In genomic region chr1:16618719-16619118, GRCh38 we compare ENCODE assay signal across 15 cellular contexts. TPM values are rescaled to one million over a fixed set of nuclear protein-coding genes. Genes with fewer than 3 reads are reported as not detected.
DNase-seq lines count a peak whose midpoint lies in the region; ATAC-seq, FAIRE-seq and TF ChIP-seq lines count a peak whose summit lies in the region.
"Had no signal": no experiment of that assay in that cellular context is flagged by ENCODE, and none has a peak within 500 bp of the region (broad histone marks: within the 10 kb centered on the region; RNA-seq: fewer than 3 reads in every experiment).

No MANE protein-coding gene starts in this region.

- H3K36me3 ChIP-seq in adrenal gland (replicated peaks in 1 of 2) (peaks cover 0 to 13% of the 10 kb centered on the region in 2 donors), kidney (ENCODE audit: control insufficient read depth in 1 of 2, insufficient read depth in 2 of 2, low read length in 2 of 2) (peaks cover 5 to 17% of the 10 kb centered on the region in 2 donors), spleen (peaks cover 5 to 61% (median 42%) of the 10 kb centered on the region in 6 donors)

- H3K27me3 ChIP-seq in adrenal gland, result no peaks in the 10 kb centered on the region
- peaks cover 0 to 1% (median 0%) of the 10 kb centered on the region in 7 donors for H3K27me3 ChIP-seq in spleen (replicated peaks in 1 of 7)
- H3K27me3 ChIP-seq: testis had no signal

- TF ChIP-seq POLR2A in adrenal gland (IDR thresholded peaks at IDR 0.05) (no peak), spleen (IDR thresholded peaks at IDR 0.05) (no peak)

- H3K9me3 ChIP-seq in adrenal gland (replicated peaks in 1 of 3), result no peaks in the 10 kb centered on the region
- H3K9me3 ChIP-seq in kidney (ENCODE audit: control insufficient read depth in 1 of 2, low read length in 2 of 2), result no peaks in the 10 kb centered on the region
- no peaks in the 10 kb centered on the region for H3K9me3 ChIP-seq in spleen
- H3K9me3 ChIP-seq: esophagus squamous epithelium, testis had no signal

- peak in 1 of 6 experiments; percentile 4 for TF ChIP-seq CTCF in adrenal gland (IDR thresholded peaks at IDR 0.05)
- TF ChIP-seq CTCF in kidney (IDR thresholded peaks at IDR 0.05; ENCODE audit: borderline replicate concordance, extremely low read depth, insufficient read depth), result no peak
- TF ChIP-seq CTCF in spleen (IDR thresholded peaks at IDR 0.05 in 8 of 11, conservative IDR thresholded peaks at IDR 0.05 in 3 of 11), result no peak
- no peak for TF ChIP-seq CTCF in foreskin fibroblast (IDR thresholded peaks at IDR 0.05; ENCODE audit: low read depth, low read length)

- H3K9me3 Mint-ChIP-seq in activated CD4-positive, alpha-beta T cell treated with anti-CD3 and anti-CD28 coated beads, Interleukin-2, amount 10 ng/mL, durations not matched to agents 24 days and 14 days, result no peaks in the 10 kb centered on the region
- H3K9me3 Mint-ChIP-seq: T-helper 1 cell treated with Interleukin-12 subunit alpha and Interleukin-12 subunit beta and Interleukin-4 antibody, amounts not matched to agents 30 μg/mL and 1 μg/mL, for 36 hours had no signal

- no peak for FAIRE-seq in kidney (lab: Jason Lieb, UNC)
- FAIRE-seq: keratinocyte had no signal

- intact Hi-C loops in activated CD4-positive, alpha-beta T cell treated with anti-CD3 and anti-CD28 coated beads, Interleukin-2, amount 10 ng/mL, durations not matched to agents 24 days and 14 days (cut with micrococcal nuclease), result no loop called here
- intact Hi-C loops in adrenal gland (cut with DNase I), result no loop called here
- intact Hi-C loops in kidney (cut with DNase I), result loop anchor here (5.0 kb wide), 1 partner anchor 324 kb away; no protein-coding TSS in a partner anchor
- intact Hi-C loops in spleen (cut with DNase I; ENCODE audit: low total_unique reads), result no loop called here

- no peak for ATAC-seq in HG03378 (IDR thresholded peaks at IDR 0.05; ENCODE audit: unreplicated experiment)

- H3K4me1 ChIP-seq in adrenal gland (replicated peaks in 1 of 2) (peaks cover 3 to 8% of the 10 kb centered on the region in 2 donors), kidney (ENCODE audit: control insufficient read depth in 1 of 2, insufficient read depth in 1 of 2, low read depth in 1 of 2, low read length in 2 of 2) (peaks cover 0 to 1% of the 10 kb centered on the region in 2 donors), spleen (peaks cover 6 to 14% (median 8%) of the 10 kb centered on the region in 6 donors)

- H3K27ac ChIP-seq in adrenal gland, result no peak overlapping the region
- H3K27ac ChIP-seq in kidney (ENCODE audit: low read depth in 2 of 2, low read length in 2 of 2), result no peak overlapping the region
- no peak overlapping the region for H3K27ac ChIP-seq in spleen
- H3K27ac ChIP-seq: cardiac muscle cell, esophagus squamous epithelium, parathyroid adenoma, testis had no signal

- no peaks in the 10 kb centered on the region for H3K4me1 Mint-ChIP-seq in activated CD4-positive, alpha-beta T cell treated with anti-CD3 and anti-CD28 coated beads, Interleukin-2, amount 10 ng/mL, durations not matched to agents 24 days and 14 days

- peak; percentile 69 for DNase-seq in activated CD4-positive, alpha-beta T cell treated with anti-CD3 and anti-CD28 coated beads, Interleukin-2, amount 10 ng/mL, durations not matched to agents 24 days and 14 days
- no peak for DNase-seq in activated CD4-positive, alpha-beta T cell treated with anti-CD3 and anti-CD28 coated beads, Interleukin-2, amount 50 U/mL, for 1 hour
- peak in 5 of 7 donors; percentile 23 to 71 (median 53) for DNase-seq in adrenal gland
- peak; percentile 88 for DNase-seq in kidney
- DNase-seq in spleen, result peak; percentile 78
- DNase-seq in foreskin fibroblast, result no peak
- DNase-seq in SKM-1 (lab: John Stamatoyannopoulos, UW; ENCODE audit: unreplicated experiment), result no peak
- DNase-seq: esophagus squamous epithelium, NCI-H1436, testis had no signal

- H3K27me3 Mint-ChIP-seq in activated CD4-positive, alpha-beta T cell treated with anti-CD3 and anti-CD28 coated beads, Interleukin-2, amount 10 ng/mL, durations not matched to agents 24 days and 14 days, result no peaks in the 10 kb centered on the region

- WGBS in adrenal gland, 4 donors, result 83 to 84% (median 84%) methylated on average over 15 of the region's 15 CpGs
- WGBS in spleen, 5 donors, result 85 to 89% (median 88%) methylated on average over 15 of the region's 15 CpGs

- no peaks in the 10 kb centered on the region for H3K36me3 Mint-ChIP-seq in activated CD4-positive, alpha-beta T cell treated with anti-CD3 and anti-CD28 coated beads, Interleukin-2, amount 10 ng/mL, durations not matched to agents 24 days and 14 days (ENCODE audit: low read depth)

- H3K27ac Mint-ChIP-seq in activated CD4-positive, alpha-beta T cell treated with anti-CD3 and anti-CD28 coated beads, Interleukin-2, amount 10 ng/mL, durations not matched to agents 24 days and 14 days, result no peak overlapping the region
- H3K27ac Mint-ChIP-seq: T-helper 1 cell treated with Interleukin-12 subunit alpha and Interleukin-12 subunit beta and Interleukin-4 antibody, amounts not matched to agents 30 μg/mL and 1 μg/mL, for 36 hours had no signal

- no peak overlapping the region for H3K4me3 Mint-ChIP-seq in activated CD4-positive, alpha-beta T cell treated with anti-CD3 and anti-CD28 coated beads, Interleukin-2, amount 10 ng/mL, durations not matched to agents 24 days and 14 days
- H3K4me3 Mint-ChIP-seq: T-helper 1 cell treated with Interleukin-12 subunit alpha and Interleukin-12 subunit beta and Interleukin-4 antibody, amounts not matched to agents 30 μg/mL and 1 μg/mL, for 36 hours had no signal

- H3K4me3 ChIP-seq in adrenal gland (no peak overlapping the region), kidney (ENCODE audit: low read length in 2 of 2) (no peak overlapping the region), spleen (no peak overlapping the region), foreskin fibroblast (ENCODE audit: low read depth in 1 of 2, low read length in 2 of 2) (no peak overlapping the region)
- H3K4me3 ChIP-seq: cardiac muscle cell, esophagus squamous epithelium, testis had no signal

- H3K9ac ChIP-seq in kidney (ENCODE audit: low read length in 2 of 2), result no peak overlapping the region
- H3K9ac ChIP-seq: parathyroid adenoma had no signal

RNA-seq across cellular contexts. Expression of gene NBPF1, which starts 5.4 kb away (rescaled TPM):
- total RNA-seq in activated CD4-positive, alpha-beta T cell treated with anti-CD3 and anti-CD28 coated beads, Interleukin-2, amount 10 ng/mL, durations not matched to agents 24 days and 14 days, result 4.2 and 5.1 TPM in 2 replicates
- total RNA-seq in adrenal gland, result 100 to 1,000 TPM in 4 of 8 donors, 10 to 100 TPM in 4; 46.4 to 205 (median 111) TPM
- polyA plus RNA-seq in adrenal gland, result 100 to 1,000 TPM in 1 of 3 donors, 10 to 100 TPM in 1, 1 to 10 TPM in 1; 7.9 to 185 (median 25.8) TPM
- total RNA-seq in kidney, result 56.3 TPM
- 8.0 TPM for polyA plus RNA-seq in kidney (ENCODE audit: insufficient read depth, low read depth, low replicate concordance)
- 10 to 100 TPM; 22.0 to 60.7 (median 33.7) TPM for total RNA-seq in spleen
- polyA plus RNA-seq in spleen, result 1 to 10 TPM; 1.3 to 7.2 (median 2.9) TPM

RNA-seq across cellular contexts. Expression of gene RNU1-3, which starts 48.0 kb away (rescaled TPM):
- 1,962 and 2,189 TPM in 2 replicates for total RNA-seq in activated CD4-positive, alpha-beta T cell treated with anti-CD3 and anti-CD28 coated beads, Interleukin-2, amount 10 ng/mL, durations not matched to agents 24 days and 14 days
- total RNA-seq in adrenal gland, result 1,000 to 10,000 TPM in 3 of 8 donors, 100 to 1,000 TPM in 1, under 1 TPM in 3, not detected in 1; under 0.01 to 2,119 (median 890) TPM
- not detected for polyA plus RNA-seq in adrenal gland
- 8,605 TPM for total RNA-seq in kidney
- 26.8 TPM for polyA plus RNA-seq in kidney (ENCODE audit: insufficient read depth, low read depth, low replicate concordance)
- total RNA-seq in spleen, result 1,000 to 10,000 TPM in 4 of 7 donors, under 1 TPM in 3; under 0.01 to 8,075 (median 6,234) TPM
- not detected for polyA plus RNA-seq in spleen
- polyA plus RNA-seq: cardiac muscle cell had no signal

Comparison
In these comparisons a context has a peak if more than half of its experiments do, and no peak if none do; other contexts are left out.
1. DNase-seq: peak in activated CD4-positive, alpha-beta T cell treated with anti-CD3 and anti-CD28 coated beads, Interleukin-2, amount 10 ng/mL, durations not matched to agents 24 days and 14 days (single experiment), adrenal gland (5 of 7), kidney (single experiment) and spleen (single experiment); none in activated CD4-positive, alpha-beta T cell treated with anti-CD3 and anti-CD28 coated beads, Interleukin-2, amount 50 U/mL, for 1 hour (single experiment), foreskin fibroblast (0 of 2) and SKM-1 (single experiment).